9 cellular contexts compared by ENCODE assay signal in the genomic region with DNA sequence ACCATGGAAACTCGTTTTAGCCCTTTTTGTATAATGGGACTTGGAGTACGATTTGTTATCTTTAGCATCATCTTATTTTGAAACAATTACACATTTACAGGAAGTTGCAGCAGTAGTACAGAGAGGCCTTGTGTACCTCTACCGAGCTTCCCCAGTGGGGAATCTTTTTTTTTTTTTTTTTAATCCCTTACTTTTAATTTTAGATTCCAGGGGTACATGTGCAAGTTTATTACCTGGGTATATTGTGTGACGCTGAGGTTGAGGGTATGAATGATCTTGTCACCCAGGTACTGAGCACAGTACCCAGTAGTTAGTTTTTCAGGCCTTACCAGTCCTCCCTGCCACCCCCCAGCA. TPM values are rescaled to one million over a fixed set of nuclear protein-coding genes. Genes with fewer than 3 reads are reported as not detected.
DNase-seq lines count a peak whose midpoint lies in the region; ATAC-seq and TF ChIP-seq lines count a peak whose summit lies in the region.
"Had no signal": no experiment of that assay in that cellular context is flagged by ENCODE, and none has a peak within 500 bp of the region (broad histone marks: within the 10 kb centered on the region; RNA-seq: fewer than 3 reads in every experiment).

No MANE protein-coding gene starts in this region.

- H3K4me3 ChIP-seq in CD4-positive, CD25-positive, alpha-beta regulatory T cell (ENCODE audit: low read depth, low read length): peak overlapping the region; percentile 53
- no peak overlapping the region for H3K4me3 ChIP-seq in HEK293 (ENCODE audit: low read depth, low read length)
- no peak overlapping the region for H3K4me3 ChIP-seq in mesodermal cell (ENCODE audit: extremely low read depth, insufficient read depth, low read length, poor library complexity, severe bottlenecking)

- no peaks in the 10 kb centered on the region for H3K9me3 ChIP-seq in CD4-positive, CD25-positive, alpha-beta regulatory T cell (ENCODE audit: control insufficient read depth in 2 of 2, low read length in 2 of 2)
- no peaks in the 10 kb centered on the region for H3K9me3 ChIP-seq in HEK293 (ENCODE audit: control insufficient read depth, insufficient read depth, low read depth, low read length)
- H3K9me3 ChIP-seq in mesodermal cell (ENCODE audit: control insufficient read depth, low read length): no peaks in the 10 kb centered on the region

- peaks cover 4 to 19% (median 10%) of the 10 kb centered on the region in 4 donors for H3K4me1 Mint-ChIP-seq in CD4-positive, CD25-positive, alpha-beta regulatory T cell
- peaks cover 20% of the 10 kb centered on the region for H3K4me1 Mint-ChIP-seq in activated naive CD8-positive, alpha-beta T cell (ENCODE audit: low read depth)
- H3K4me1 Mint-ChIP-seq: naive B cell had no signal

- H3K27me3 ChIP-seq in CD4-positive, CD25-positive, alpha-beta regulatory T cell (ENCODE audit: control insufficient read depth, insufficient read depth, low read length): no peaks in the 10 kb centered on the region

- WGBS in mesodermal cell (ENCODE audit: insufficient coverage in 2 of 2), 2 experiments: 20% methylated on average over 1 of the region's 4 CpGs; no CpG with 5 or more reads in 1 of the 2 experiments

- no peaks in the 10 kb centered on the region for H3K4me1 ChIP-seq in CD4-positive, CD25-positive, alpha-beta regulatory T cell (ENCODE audit: control insufficient read depth, insufficient read depth, low read length, poor library complexity, severe bottlenecking)
- H3K4me1 ChIP-seq in HEK293 (ENCODE audit: control insufficient read depth, insufficient read depth, low read length) (peaks cover 4% of the 10 kb centered on the region), mesodermal cell (ENCODE audit: control insufficient read depth, insufficient read depth, low read length, poor library complexity, severe bottlenecking) (no peaks in the 10 kb centered on the region)

- no peak for DNase-seq in CD4-positive, CD25-positive, alpha-beta regulatory T cell
- DNase-seq in dermis blood vessel endothelial cell (no peak), anterior cingulate cortex (lab: John Stamatoyannopoulos, UW) (no peak), AG08396 (ENCODE audit: low spot score) (no peak)
- DNase-seq in stimulated activated naive CD4-positive, alpha-beta T cell treated with Interleukin-2 at 50 U/mL for 16 hours (lab: John Stamatoyannopoulos, UW): no peak
- DNase-seq: naive B cell had no signal

- POLR2A ChIA-PET in HEK293 (lab: Yijun Ruan, JAX): interaction anchor here (0.5 to 1.7 kb wide), 4 partner anchors 10 to 64 kb away, joined by 3 to 5 read pairs (median 4); no protein-coding TSS in a partner anchor

- H3K27ac Mint-ChIP-seq in CD4-positive, CD25-positive, alpha-beta regulatory T cell: peak overlapping the region; percentile 29 to 74 (median 72)
- H3K27ac Mint-ChIP-seq in activated naive CD8-positive, alpha-beta T cell: peak overlapping the region; percentile 94

- no peak overlapping the region for H3K27ac ChIP-seq in CD4-positive, CD25-positive, alpha-beta regulatory T cell (ENCODE audit: insufficient read depth, low read length, poor library complexity, severe bottlenecking)
- H3K27ac ChIP-seq in HEK293 (ENCODE audit: extremely low read depth, low read depth, low read length) (peak overlapping the region; percentile 75; the same call in 1 of the 2 replicates), mesodermal cell (ENCODE audit: low read depth, low read length, severe bottlenecking) (peak overlapping the region; percentile 99)

- no peaks in the 10 kb centered on the region for H3K36me3 ChIP-seq in CD4-positive, CD25-positive, alpha-beta regulatory T cell (ENCODE audit: control insufficient read depth, insufficient read depth, low read length)
- H3K36me3 ChIP-seq in HEK293 (ENCODE audit: control insufficient read depth in 2 of 2, insufficient read depth in 1 of 2, low read length in 2 of 2) (no peaks in the 10 kb centered on the region), mesodermal cell (ENCODE audit: control insufficient read depth, insufficient read depth, low read length) (no peaks in the 10 kb centered on the region)

- peaks cover 5% of the 10 kb centered on the region for H3K27me3 Mint-ChIP-seq in CD4-positive, CD25-positive, alpha-beta regulatory T cell
- no peaks in the 10 kb centered on the region for H3K27me3 Mint-ChIP-seq in activated naive CD8-positive, alpha-beta T cell
- H3K27me3 Mint-ChIP-seq: naive B cell had no signal

- TF ChIP-seq CTCF in HEK293 (tag by site-specific recombination; IDR thresholded peaks at IDR 0.05): 0 out of 2 replicates have a peak, but pooled peaks have one; percentile 1

- CTCF ChIA-PET in HEK293 (lab: Yijun Ruan, JAX): interaction anchor here (0.6 to 5.9 kb wide), 32 partner anchors 8 to 1270 kb away, joined by 3 to 53 read pairs (median 6); a partner anchor contains a TSS

- no peaks in the 10 kb centered on the region for H3K36me3 Mint-ChIP-seq in CD4-positive, CD25-positive, alpha-beta regulatory T cell
- peaks cover 5% of the 10 kb centered on the region for H3K36me3 Mint-ChIP-seq in activated naive CD8-positive, alpha-beta T cell
- H3K36me3 Mint-ChIP-seq: naive B cell had no signal

- H3K4me3 Mint-ChIP-seq in CD4-positive, CD25-positive, alpha-beta regulatory T cell: peak overlapping the region in 1 of 4 donors; percentile 19
- no peak overlapping the region for H3K4me3 Mint-ChIP-seq in activated naive CD8-positive, alpha-beta T cell
- H3K4me3 Mint-ChIP-seq: naive B cell had no signal

- no peak for ATAC-seq in CD4-positive, CD25-positive, alpha-beta regulatory T cell (ENCODE audit: low read depth in 2 of 2)

- no peaks in the 10 kb centered on the region for H3K9me3 Mint-ChIP-seq in CD4-positive, CD25-positive, alpha-beta regulatory T cell
- H3K9me3 Mint-ChIP-seq in activated naive CD8-positive, alpha-beta T cell (ENCODE audit: low read depth): no peaks in the 10 kb centered on the region
- H3K9me3 Mint-ChIP-seq: naive B cell had no signal

TF ChIP-seq in HEK293, 187 proteins besides CTCF, POLR2A, EP300 and RAD21:
- TF ChIP-seq, protein P1, sequence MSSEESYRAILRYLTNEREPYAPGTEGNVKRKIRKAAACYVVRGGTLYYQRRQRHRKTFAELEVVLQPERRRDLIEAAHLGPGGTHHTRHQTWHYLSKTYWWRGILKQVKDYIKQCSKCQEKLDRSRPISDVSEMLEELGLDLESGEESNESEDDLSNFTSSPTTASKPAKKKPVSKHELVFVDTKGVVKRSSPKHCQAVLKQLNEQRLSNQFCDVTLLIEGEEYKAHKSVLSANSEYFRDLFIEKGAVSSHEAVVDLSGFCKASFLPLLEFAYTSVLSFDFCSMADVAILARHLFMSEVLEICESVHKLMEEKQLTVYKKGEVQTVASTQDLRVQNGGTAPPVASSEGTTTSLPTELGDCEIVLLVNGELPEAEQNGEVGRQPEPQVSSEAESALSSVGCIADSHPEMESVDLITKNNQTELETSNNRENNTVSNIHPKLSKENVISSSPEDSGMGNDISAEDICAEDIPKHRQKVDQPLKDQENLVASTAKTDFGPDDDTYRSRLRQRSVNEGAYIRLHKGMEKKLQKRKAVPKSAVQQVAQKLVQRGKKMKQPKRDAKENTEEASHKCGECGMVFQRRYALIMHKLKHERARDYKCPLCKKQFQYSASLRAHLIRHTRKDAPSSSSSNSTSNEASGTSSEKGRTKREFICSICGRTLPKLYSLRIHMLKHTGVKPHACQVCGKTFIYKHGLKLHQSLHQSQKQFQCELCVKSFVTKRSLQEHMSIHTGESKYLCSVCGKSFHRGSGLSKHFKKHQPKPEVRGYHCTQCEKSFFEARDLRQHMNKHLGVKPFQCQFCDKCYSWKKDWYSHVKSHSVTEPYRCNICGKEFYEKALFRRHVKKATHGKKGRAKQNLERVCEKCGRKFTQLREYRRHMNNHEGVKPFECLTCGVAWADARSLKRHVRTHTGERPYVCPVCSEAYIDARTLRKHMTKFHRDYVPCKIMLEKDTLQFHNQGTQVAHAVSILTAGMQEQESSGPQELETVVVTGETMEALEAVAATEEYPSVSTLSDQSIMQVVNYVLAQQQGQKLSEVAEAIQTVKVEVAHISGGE (tag by site-specific recombination; conservative IDR thresholded peaks at IDR 0.05; ENCODE audit: low read depth): peak; percentile 44
- TF ChIP-seq ZNF585B (tag by site-specific recombination; IDR thresholded peaks at IDR 0.05) (peak; percentile 39), MYNN (tag by site-specific recombination; IDR thresholded peaks at IDR 0.05; ENCODE audit: borderline replicate concordance) (0 out of 2 replicates have a peak, but pooled peaks have one; percentile 49), ZXDB (tag by site-specific recombination; IDR thresholded peaks at IDR 0.05) (no peak), ZNF221 (tag by site-specific recombination; IDR thresholded peaks at IDR 0.05; ENCODE audit: borderline replicate concordance) (no peak), ZNF394 (tag by site-specific recombination; IDR thresholded peaks at IDR 0.05; ENCODE audit: borderline replicate concordance) (no peak), ZBTB17 (tag by site-specific recombination; IDR thresholded peaks at IDR 0.05) (0 out of 2 replicates have a peak, but pooled peaks have one; percentile 2), ZNF335 (tag by site-specific recombination; conservative IDR thresholded peaks at IDR 0.05) (0 out of 2 replicates have a peak, but pooled peaks have one; percentile 2), ZNF416 (tag by site-specific recombination; IDR thresholded peaks at IDR 0.05) (no peak)
- TF ChIP-seq, protein P2, sequence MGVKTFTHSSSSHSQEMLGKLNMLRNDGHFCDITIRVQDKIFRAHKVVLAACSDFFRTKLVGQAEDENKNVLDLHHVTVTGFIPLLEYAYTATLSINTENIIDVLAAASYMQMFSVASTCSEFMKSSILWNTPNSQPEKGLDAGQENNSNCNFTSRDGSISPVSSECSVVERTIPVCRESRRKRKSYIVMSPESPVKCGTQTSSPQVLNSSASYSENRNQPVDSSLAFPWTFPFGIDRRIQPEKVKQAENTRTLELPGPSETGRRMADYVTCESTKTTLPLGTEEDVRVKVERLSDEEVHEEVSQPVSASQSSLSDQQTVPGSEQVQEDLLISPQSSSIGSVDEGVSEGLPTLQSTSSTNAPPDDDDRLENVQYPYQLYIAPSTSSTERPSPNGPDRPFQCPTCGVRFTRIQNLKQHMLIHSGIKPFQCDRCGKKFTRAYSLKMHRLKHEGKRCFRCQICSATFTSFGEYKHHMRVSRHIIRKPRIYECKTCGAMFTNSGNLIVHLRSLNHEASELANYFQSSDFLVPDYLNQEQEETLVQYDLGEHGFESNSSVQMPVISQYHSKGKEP (tag by site-specific recombination; IDR thresholded peaks at IDR 0.05): no peak
TF ChIP-seq in HEK293: peak in this region for 5.

RNA-seq across cellular contexts. Expression of a gene that starts 45.9 kb away (rescaled TPM):
- 6.0 TPM for total RNA-seq in CD4-positive, CD25-positive, alpha-beta regulatory T cell
- 1 to 10 TPM; 1.4 to 4.2 (median 2.0) TPM for polyA plus RNA-seq in CD4-positive, CD25-positive, alpha-beta regulatory T cell
- polyA plus RNA-seq in mesodermal cell (2013, experiment 1 of 2): 4.5 TPM
- 5.0 TPM for polyA plus RNA-seq in mesodermal cell (2013, experiment 2 of 2)
- total RNA-seq in dermis blood vessel endothelial cell: 1.8 and 4.8 TPM in 2 replicates
